ENCODE assay signal across 8 cellular contexts in the genomic region with DNA sequence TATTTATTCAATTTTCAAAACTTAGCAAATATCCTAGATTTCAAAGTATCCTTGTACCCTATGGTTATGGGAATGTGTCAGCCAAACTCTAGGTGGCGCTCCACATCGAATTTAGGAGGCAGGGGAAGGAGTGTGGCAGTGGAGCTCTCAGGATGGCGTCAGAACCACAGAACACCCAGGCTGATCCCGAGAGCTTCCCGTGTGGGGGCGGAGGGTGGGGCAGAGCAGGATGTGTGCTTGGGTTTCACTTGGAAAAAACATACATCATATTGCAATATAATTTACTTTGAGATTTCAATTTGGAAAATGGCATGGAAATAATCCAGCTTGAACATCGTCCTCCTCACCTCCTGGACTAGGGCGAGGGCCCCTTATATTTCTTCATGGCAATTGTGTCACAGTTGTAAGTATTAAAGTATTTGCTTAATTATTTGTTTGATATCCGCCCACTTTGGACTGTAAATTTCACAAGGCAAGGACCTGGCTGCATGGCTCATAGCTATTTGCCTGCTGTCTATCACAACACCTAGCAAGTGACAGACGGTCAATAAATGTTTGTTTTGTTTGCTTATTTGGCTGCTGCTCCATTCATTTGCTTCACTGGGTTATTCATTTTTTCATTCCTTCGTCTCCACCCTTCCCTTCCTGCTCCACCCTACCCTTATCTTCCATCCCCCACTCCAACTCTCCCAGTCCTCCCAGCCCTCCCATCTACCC.
DNase-seq lines count a peak whose midpoint lies in the region; ATAC-seq and TF ChIP-seq lines count a peak whose summit lies in the region.

No MANE protein-coding gene starts in this region.

- in situ Hi-C loops in GM23248 (cut with MboI): no loop called here

- peaks cover 6% of the 10 kb centered on the region; the same call in 1 of the 2 replicates for H3K9me2 ChIP-seq in GM23248 (ENCODE audit: insufficient read depth)

- no peak overlapping the region for H3K4me3 Mint-ChIP-seq in activated T-helper 17 cell treated with anti-CD3 and anti-CD28 coated beads, Interleukin-2, amount 50 U/mL, for 72 hours
- H3K4me3 Mint-ChIP-seq in osteocyte (ENCODE audit: unreplicated experiment): peak overlapping the region; percentile 64

- H3K9me3 Mint-ChIP-seq in activated T-helper 17 cell treated with anti-CD3 and anti-CD28 coated beads, Interleukin-2, amount 50 U/mL, for 72 hours: peaks cover 4% of the 10 kb centered on the region
- H3K9me3 Mint-ChIP-seq in osteocyte (ENCODE audit: unreplicated experiment): peaks cover 2% of the 10 kb centered on the region

- H3K4me3 ChIP-seq in GM23248: peak overlapping the region; percentile 82

- peaks cover 25% of the 10 kb centered on the region for H3K79me2 ChIP-seq in GM23248 (ENCODE audit: insufficient read depth)

- no peaks in the 10 kb centered on the region for H3K4me1 Mint-ChIP-seq in activated T-helper 17 cell treated with anti-CD3 and anti-CD28 coated beads, Interleukin-2, amount 50 U/mL, for 72 hours
- peaks cover 61% of the 10 kb centered on the region for H3K4me1 Mint-ChIP-seq in osteocyte (ENCODE audit: unreplicated experiment)

- H3K27ac Mint-ChIP-seq in activated T-helper 17 cell treated with anti-CD3 and anti-CD28 coated beads, Interleukin-2, amount 50 U/mL, for 72 hours: no peak overlapping the region
- H3K27ac Mint-ChIP-seq in osteocyte (ENCODE audit: unreplicated experiment): peak overlapping the region; percentile 88

- H3F3A ChIP-seq in GM23248 (ENCODE audit: insufficient read depth): peaks cover 54% of the 10 kb centered on the region

- ATAC-seq in activated T-helper 17 cell treated with anti-CD3 and anti-CD28 coated beads, Interleukin-2, amount 50 U/mL, for 72 hours (replicated peaks): peak; percentile 70
- no peak for ATAC-seq in GM18907 (IDR thresholded peaks at IDR 0.05; ENCODE audit: unreplicated experiment)

- 1% methylated on average over 11 of the region's 11 CpGs for WGBS in GM23248 (ENCODE audit: low coverage in 1 of 2, low lambda C conversion rate in 2 of 2, missing lambda C conversion rate in 2 of 2), 2 experiments

- H3K4me1 ChIP-seq in GM23248 (ENCODE audit: insufficient read depth): peaks cover 40% of the 10 kb centered on the region

- H3K9ac ChIP-seq in GM23248: peak overlapping the region; percentile 82

- no peaks in the 10 kb centered on the region for H3K9me3 ChIP-seq in GM23248 (ENCODE audit: low read depth)

- no peaks in the 10 kb centered on the region for H3K36me3 Mint-ChIP-seq in activated T-helper 17 cell treated with anti-CD3 and anti-CD28 coated beads, Interleukin-2, amount 50 U/mL, for 72 hours (ENCODE audit: low read depth)
- H3K36me3 Mint-ChIP-seq in osteocyte (ENCODE audit: unreplicated experiment): no peaks in the 10 kb centered on the region

- peaks cover 12% of the 10 kb centered on the region; the same call in 1 of the 2 replicates for H3K36me3 ChIP-seq in GM23248 (ENCODE audit: low read depth)

- H4K20me1 ChIP-seq in GM23248 (ENCODE audit: insufficient read depth): no peaks in the 10 kb centered on the region

- no peaks in the 10 kb centered on the region for H3K27me3 ChIP-seq in GM23248 (replicated peaks; ENCODE audit: insufficient read depth)

- H3K4me2 ChIP-seq in GM23248 (ENCODE audit: unreplicated experiment): peak overlapping the region; percentile 96

- H3K27ac ChIP-seq in GM23248: peak overlapping the region; percentile 90

- peak overlapping the region; percentile 59 for H2AFZ ChIP-seq in GM23248

- DNase-seq in DMS153 (lab: John Stamatoyannopoulos, UW) (peak; percentile 5), GM23248 (peak; percentile 97), NCI-H226 (peak; percentile 93), glomerular visceral epithelial cell (ENCODE audit: extremely low spot score) (peak; percentile 92), osteocyte (ENCODE audit: extremely low spot score, unreplicated experiment) (peak; percentile 90), cerebellar nuclear complex (lab: John Stamatoyannopoulos, UW) (no peak)

- peaks cover 18% of the 10 kb centered on the region for H3K27me3 Mint-ChIP-seq in activated T-helper 17 cell treated with anti-CD3 and anti-CD28 coated beads, Interleukin-2, amount 50 U/mL, for 72 hours
- no peaks in the 10 kb centered on the region for H3K27me3 Mint-ChIP-seq in osteocyte (ENCODE audit: unreplicated experiment)

- peak; percentile 79 for TF ChIP-seq CTCF in osteocyte (IDR thresholded peaks at IDR 0.05)

Comparison
In these comparisons a context has a peak if more than half of its experiments do, and no peak if none do; other contexts are left out.
1. DNase-seq: peak in DMS153 (single experiment), GM23248 (single experiment), NCI-H226 (single experiment), glomerular visceral epithelial cell (single experiment) and osteocyte (single experiment); none in cerebellar nuclear complex (0 of 2).